Comparison of ENCODE assay signal across 8 cellular contexts in the genomic region with DNA sequence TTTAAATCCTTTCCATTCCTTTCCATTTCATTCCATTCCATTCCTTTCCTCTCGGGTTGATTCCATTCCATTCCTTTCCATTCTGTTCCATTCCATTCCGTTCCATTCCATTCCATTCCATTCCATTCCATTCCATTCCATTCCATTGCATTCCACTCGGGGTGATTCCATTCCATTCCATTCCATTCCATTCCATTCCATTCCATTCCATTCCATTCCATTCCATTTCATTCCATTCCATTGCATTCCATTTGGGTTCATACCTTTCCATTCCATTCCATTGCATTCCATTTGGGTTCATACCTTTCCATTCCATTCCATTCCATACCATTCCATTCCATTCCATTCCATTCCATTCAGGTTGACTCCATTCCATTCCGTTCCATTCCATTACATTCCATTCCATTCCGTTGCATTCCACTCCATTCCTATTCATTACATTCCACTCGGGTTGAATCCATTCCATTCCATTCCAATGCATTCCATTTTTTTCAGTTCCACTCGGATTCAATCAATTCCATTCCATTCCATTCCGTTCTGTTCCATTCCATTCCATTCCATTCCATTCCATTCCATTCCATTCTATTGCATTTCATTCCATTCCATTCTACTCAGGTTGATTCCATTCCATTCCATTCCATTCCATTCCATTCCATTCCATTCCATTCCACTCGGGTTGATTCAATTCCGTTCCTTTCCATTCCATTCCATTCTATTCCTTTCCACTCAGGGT.
DNase-seq lines count a peak whose midpoint lies in the region; ATAC-seq and TF ChIP-seq lines count a peak whose summit lies in the region.
"Not testable (repeated sequence)": the region's sequence is repeated elsewhere in the genome, so short reads cannot be mapped to it uniquely, and the experiment has no call there.

No MANE protein-coding gene starts in this region.

- in situ Hi-C loops in Panc1 (cut with HindIII; ENCODE audit: low pct_unique_long_range_greater_than_20kb, low sequenced_read_pairs) = not testable (repeated sequence)

- not testable (repeated sequence) for H3K79me2 ChIP-seq in GM23338 (replicated peaks; ENCODE audit: insufficient read depth)

- H3K27ac Mint-ChIP-seq in GM23338 = not testable (repeated sequence)

- ATAC-seq in GM23338 = not testable (repeated sequence)
- ATAC-seq in Panc1 (peak; percentile 39; the same call in 1 of the 2 replicates), right lobe of liver (peak; percentile 23 to 33 (median 32)), omental fat pad (ENCODE audit: low FRiP score) (peak; percentile 36)

- H2AFZ ChIP-seq in GM23338 = not testable (repeated sequence)

- POLR2A ChIA-PET in Panc1 (lab: Charles Lee) = not testable (repeated sequence)

- H3K27ac ChIP-seq in GM23338 (ENCODE audit: low read depth); Panc1 (ENCODE audit: low read length); right lobe of liver: not testable (repeated sequence)
- H3K27ac ChIP-seq in temporal lobe (ENCODE audit: low read depth, low read length) = peak overlapping the region; percentile 4

- peaks cover 100% of the 10 kb centered on the region for H3K36me3 Mint-ChIP-seq in GM23338 (ENCODE audit: low read depth)

- H3K9me3 ChIP-seq in Panc1 (ENCODE audit: control insufficient read depth, insufficient read depth, low read depth, low read length) = not testable (repeated sequence)
- H3K9me3 ChIP-seq in iPS-15b (ENCODE audit: control insufficient read depth, insufficient read depth, low read length) = peaks cover 93% of the 10 kb centered on the region
- peaks cover 0 to 10% (median 0%) of the 10 kb centered on the region in 4 donors for H3K9me3 ChIP-seq in right lobe of liver

- peaks cover 66% of the 10 kb centered on the region for H3K27me3 Mint-ChIP-seq in GM23338 (ENCODE audit: insufficient read depth, low read depth, poor library complexity)

- peaks cover 100% of the 10 kb centered on the region for H3K9me3 Mint-ChIP-seq in GM23338

- TF ChIP-seq POLR2A in right lobe of liver (IDR thresholded peaks at IDR 0.05) = not testable (repeated sequence)

- H3F3A ChIP-seq in GM23338 (replicated peaks; ENCODE audit: low read depth) = not testable (repeated sequence)

- not testable (repeated sequence) for H3K27me3 ChIP-seq in GM23338 (ENCODE audit: insufficient read depth); Panc1 (ENCODE audit: control insufficient read depth, insufficient read depth, low read length); iPS-15b (ENCODE audit: control insufficient read depth, insufficient read depth, low read length); right lobe of liver

- not testable (repeated sequence) for H3K4me1 Mint-ChIP-seq in GM23338

- not testable (repeated sequence) for DNase-seq in GM23338 (ENCODE audit: low spot score); Panc1 (ENCODE audit: low read depth, low spot score); right lobe of liver; omental fat pad (ENCODE audit: low spot score)
- DNase-seq in cardiac fibroblast (ENCODE audit: low read depth in 2 of 2) (peak; percentile 12 to 13), fibroblast of villous mesenchyme (ENCODE audit: low read depth) (peak; percentile 17)

- H4K20me1 ChIP-seq in GM23338 (replicated peaks; ENCODE audit: insufficient read depth) = not testable (repeated sequence)

- TF ChIP-seq CTCF in GM23338 (conservative IDR thresholded peaks at IDR 0.05; ENCODE audit: low read depth in 2 of 2); Panc1 (IDR thresholded peaks at IDR 0.05); cardiac fibroblast (IDR thresholded peaks at IDR 0.05; ENCODE audit: low read depth, low read length); fibroblast of villous mesenchyme (IDR thresholded peaks at IDR 0.05; ENCODE audit: insufficient read depth, low read depth, low read length); right lobe of liver (IDR thresholded peaks at IDR 0.05); omental fat pad (IDR thresholded peaks at IDR 0.05): not testable (repeated sequence)

- not testable (repeated sequence) for BruUV-seq in Panc1 (replicated peaks; lab: Mats Ljungman, UMichigan)

- H3K9ac ChIP-seq in iPS-15b (ENCODE audit: low read depth, low read length) = not testable (repeated sequence)

- not testable (repeated sequence) for H3K4me1 ChIP-seq in GM23338 (ENCODE audit: insufficient read depth); Panc1 (ENCODE audit: control insufficient read depth, insufficient read depth, low read length); iPS-15b (ENCODE audit: control insufficient read depth, insufficient read depth, low read length); right lobe of liver

- not testable (repeated sequence) for H3K4me3 Mint-ChIP-seq in GM23338

- intact Hi-C loops in Panc1 (cut with micrococcal nuclease; ENCODE audit: unreplicated experiment); right lobe of liver (cut with DNase I): not testable (repeated sequence)

- H3K36me3 ChIP-seq in GM23338 (ENCODE audit: insufficient read depth) = peaks cover 17% of the 10 kb centered on the region
- H3K36me3 ChIP-seq in Panc1 (ENCODE audit: control insufficient read depth, insufficient read depth, low read length); iPS-15b (ENCODE audit: control insufficient read depth, insufficient read depth, low read length); right lobe of liver: not testable (repeated sequence)

- H3K4me3 ChIP-seq in GM23338 (peak overlapping the region; percentile 0; the same call in 1 of the 2 replicates), iPS-15b (ENCODE audit: low read depth, low read length) (peak overlapping the region; percentile 0)
- H3K4me3 ChIP-seq in Panc1 (ENCODE audit: low read depth in 2 of 2, low read length in 2 of 2); cardiac fibroblast (replicated peaks in 1 of 2; ENCODE audit: low read depth in 2 of 2, low read length in 2 of 2); fibroblast of villous mesenchyme (ENCODE audit: low read depth, low read length); right lobe of liver: not testable (repeated sequence)

- H3K9me2 ChIP-seq in GM23338 (ENCODE audit: insufficient read depth) = not testable (repeated sequence)

- CTCF ChIA-PET in Panc1 (lab: Charles Lee) = not testable (repeated sequence)

- WGBS in right lobe of liver (ENCODE audit: insufficient coverage, low coverage, low lambda C conversion rate, missing lambda C conversion rate) = 25% methylated on average over 10 of the region's 10 CpGs

- not testable (repeated sequence) for H3K4me2 ChIP-seq in GM23338
